Comparison of ENCODE assay signal across 15 cellular contexts in the genomic region with DNA sequence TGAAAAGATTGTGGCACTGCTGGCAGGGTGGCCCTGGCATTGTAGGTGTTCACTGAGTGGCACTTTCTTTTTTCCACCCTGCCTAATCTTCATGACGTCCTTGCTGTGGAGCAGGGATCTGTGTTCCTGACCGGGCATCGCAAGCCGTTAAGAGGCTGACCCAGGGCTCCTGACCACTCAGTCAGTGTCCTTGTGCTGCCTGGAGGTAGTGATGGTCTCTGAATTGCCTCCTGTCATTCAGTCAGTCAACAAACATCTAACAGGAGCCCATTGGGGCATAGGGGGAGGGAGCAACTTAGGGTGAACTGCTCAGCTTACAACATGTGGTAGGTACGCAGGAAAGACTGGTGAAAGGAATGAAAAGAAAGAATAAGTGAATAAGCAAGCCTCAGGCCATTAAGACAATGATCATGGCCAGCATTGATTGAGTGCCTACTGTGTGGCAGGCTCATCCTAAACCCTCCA.
DNase-seq lines count a peak whose midpoint lies in the region; ATAC-seq and TF ChIP-seq lines count a peak whose summit lies in the region.
"Had no signal": no experiment of that assay in that cellular context is flagged by ENCODE, and none has a peak within 500 bp of the region (broad histone marks: within the 10 kb centered on the region; RNA-seq: fewer than 3 reads in every experiment).

No MANE protein-coding gene starts in this region.

- peaks cover 83% of the 10 kb centered on the region for H3K4me1 Mint-ChIP-seq in activated CD8-positive, alpha-beta T cell treated with anti-CD3 and anti-CD28 coated beads, Interleukin-2, amount 10 ng/mL, durations not matched to agents 7 days and 5 days (ENCODE audit: low read depth)
- H3K4me1 Mint-ChIP-seq in activated CD8-positive, alpha-beta T cell treated with anti-CD3 and anti-CD28 coated beads for 36 hours (ENCODE audit: low read depth) = peaks cover 41% of the 10 kb centered on the region
- peaks cover 77 to 79% of the 10 kb centered on the region in 2 donors for H3K4me1 Mint-ChIP-seq in natural killer cell treated with Interleukin-12 subunit alpha and Interleukin-12 subunit beta and Interleukin-15 and Interleukin-18, amount 100 ng/mL, for 72 hours (ENCODE audit: low read depth in 2 of 2)
- peaks cover 34 to 44% of the 10 kb centered on the region in 2 donors for H3K4me1 Mint-ChIP-seq in natural killer cell
- H3K4me1 Mint-ChIP-seq in activated T-helper 2 cell treated with anti-CD3 and anti-CD28 coated beads, Interferon-gamma antibody, Interleukin-2, Interleukin-4, amounts not matched to agents 10 μg/mL and 5 μg/mL and 100 μg/mL, durations not matched to agents 14 hours and 24 hours and 36 hours (ENCODE audit: low read depth) = peaks cover 65% of the 10 kb centered on the region

- no peaks in the 10 kb centered on the region for H3K36me3 ChIP-seq in transverse colon
- H3K36me3 ChIP-seq: BE2C had no signal

- H3K27me3 Mint-ChIP-seq in activated CD8-positive, alpha-beta T cell treated with anti-CD3 and anti-CD28 coated beads, Interleukin-2, amount 10 ng/mL, durations not matched to agents 7 days and 5 days (ENCODE audit: low read depth) = no peaks in the 10 kb centered on the region
- peaks cover 8% of the 10 kb centered on the region for H3K27me3 Mint-ChIP-seq in activated CD8-positive, alpha-beta T cell treated with anti-CD3 and anti-CD28 coated beads for 36 hours
- H3K27me3 Mint-ChIP-seq in natural killer cell treated with Interleukin-12 subunit alpha and Interleukin-12 subunit beta and Interleukin-15 and Interleukin-18, amount 100 ng/mL, for 72 hours = peaks cover 7 to 11% of the 10 kb centered on the region in 2 donors
- peaks cover 14 to 45% of the 10 kb centered on the region in 2 donors for H3K27me3 Mint-ChIP-seq in natural killer cell (ENCODE audit: low read depth in 2 of 2)
- no peaks in the 10 kb centered on the region for H3K27me3 Mint-ChIP-seq in activated T-helper 2 cell treated with anti-CD3 and anti-CD28 coated beads, Interferon-gamma antibody, Interleukin-2, Interleukin-4, amounts not matched to agents 10 μg/mL and 5 μg/mL and 100 μg/mL, durations not matched to agents 14 hours and 24 hours and 36 hours (ENCODE audit: low read depth)

- WGBS in transverse colon (ENCODE audit: low coverage in 1 of 2), 2 donors = 81 to 82% methylated on average over 4 to 5 of the region's 5 CpGs

- TF ChIP-seq CTCF in activated CD8-positive, alpha-beta T cell treated with anti-CD3 and anti-CD28 coated beads for 36 hours (IDR thresholded peaks at IDR 0.05) = no peak
- TF ChIP-seq CTCF in natural killer cell (IDR thresholded peaks at IDR 0.05) (no peak), transverse colon (IDR thresholded peaks at IDR 0.05) (no peak)

- H3K4me3 ChIP-seq in skin epidermis (no peak overlapping the region), transverse colon (no peak overlapping the region)
- H3K4me3 ChIP-seq: A549 had no signal

- DNase-seq in activated CD8-positive, alpha-beta T cell treated with anti-CD3 and anti-CD28 coated beads, Interleukin-2, amount 10 ng/mL, durations not matched to agents 7 days and 5 days = no peak
- no peak for DNase-seq in activated CD8-positive, alpha-beta T cell treated with anti-CD3 and anti-CD28 coated beads for 36 hours
- no peak for DNase-seq in natural killer cell treated with Interleukin-12 subunit alpha and Interleukin-12 subunit beta and Interleukin-15 and Interleukin-18, amount 100 ng/mL, for 72 hours (ENCODE audit: low spot score)
- DNase-seq in natural killer cell (no peak), transverse colon (no peak)
- DNase-seq in activated T-helper 2 cell treated with anti-CD3 and anti-CD28 coated beads, Interferon-gamma antibody, Interleukin-2, Interleukin-4, amounts not matched to agents 10 μg/mL and 5 μg/mL and 100 μg/mL, durations not matched to agents 14 hours and 24 hours and 36 hours (ENCODE audit: low spot score) = no peak
- DNase-seq: BE2C; CD8-positive, alpha-beta memory T cell; GDM1; GOT3; H9 had no signal

- no peaks in the 10 kb centered on the region for H3K36me3 Mint-ChIP-seq in activated CD8-positive, alpha-beta T cell treated with anti-CD3 and anti-CD28 coated beads, Interleukin-2, amount 10 ng/mL, durations not matched to agents 7 days and 5 days (ENCODE audit: low read depth)
- H3K36me3 Mint-ChIP-seq in activated CD8-positive, alpha-beta T cell treated with anti-CD3 and anti-CD28 coated beads for 36 hours (ENCODE audit: low read depth) = no peaks in the 10 kb centered on the region
- H3K36me3 Mint-ChIP-seq in natural killer cell treated with Interleukin-12 subunit alpha and Interleukin-12 subunit beta and Interleukin-15 and Interleukin-18, amount 100 ng/mL, for 72 hours = peaks cover under 1% of the 10 kb centered on the region
- H3K36me3 Mint-ChIP-seq in natural killer cell = no peaks in the 10 kb centered on the region
- H3K36me3 Mint-ChIP-seq in activated T-helper 2 cell treated with anti-CD3 and anti-CD28 coated beads, Interferon-gamma antibody, Interleukin-2, Interleukin-4, amounts not matched to agents 10 μg/mL and 5 μg/mL and 100 μg/mL, durations not matched to agents 14 hours and 24 hours and 36 hours (ENCODE audit: low read depth) = no peaks in the 10 kb centered on the region
- H3K36me3 Mint-ChIP-seq: CD8-positive, alpha-beta memory T cell had no signal

- no peak for TF ChIP-seq POLR2A in transverse colon (IDR thresholded peaks at IDR 0.05)

- H3K4me3 Mint-ChIP-seq in activated CD8-positive, alpha-beta T cell treated with anti-CD3 and anti-CD28 coated beads, Interleukin-2, amount 10 ng/mL, durations not matched to agents 7 days and 5 days = no peak overlapping the region
- H3K4me3 Mint-ChIP-seq in activated CD8-positive, alpha-beta T cell treated with anti-CD3 and anti-CD28 coated beads for 36 hours = no peak overlapping the region
- H3K4me3 Mint-ChIP-seq in natural killer cell treated with Interleukin-12 subunit alpha and Interleukin-12 subunit beta and Interleukin-15 and Interleukin-18, amount 100 ng/mL, for 72 hours = peak overlapping the region; percentile 3
- H3K4me3 Mint-ChIP-seq in natural killer cell = no peak overlapping the region
- H3K4me3 Mint-ChIP-seq in activated T-helper 2 cell treated with anti-CD3 and anti-CD28 coated beads, Interferon-gamma antibody, Interleukin-2, Interleukin-4, amounts not matched to agents 10 μg/mL and 5 μg/mL and 100 μg/mL, durations not matched to agents 14 hours and 24 hours and 36 hours (ENCODE audit: low read depth) = no peak overlapping the region
- H3K4me3 Mint-ChIP-seq: CD8-positive, alpha-beta memory T cell; H9 had no signal

- peaks cover 0 to 29% (median 14%) of the 10 kb centered on the region in 4 donors for H3K4me1 ChIP-seq in transverse colon

- no peaks in the 10 kb centered on the region for H3K9me3 Mint-ChIP-seq in activated CD8-positive, alpha-beta T cell treated with anti-CD3 and anti-CD28 coated beads, Interleukin-2, amount 10 ng/mL, durations not matched to agents 7 days and 5 days (ENCODE audit: insufficient read depth)
- no peaks in the 10 kb centered on the region for H3K9me3 Mint-ChIP-seq in activated CD8-positive, alpha-beta T cell treated with anti-CD3 and anti-CD28 coated beads for 36 hours
- no peaks in the 10 kb centered on the region for H3K9me3 Mint-ChIP-seq in natural killer cell treated with Interleukin-12 subunit alpha and Interleukin-12 subunit beta and Interleukin-15 and Interleukin-18, amount 100 ng/mL, for 72 hours
- H3K9me3 Mint-ChIP-seq in natural killer cell = no peaks in the 10 kb centered on the region
- H3K9me3 Mint-ChIP-seq in activated T-helper 2 cell treated with anti-CD3 and anti-CD28 coated beads, Interferon-gamma antibody, Interleukin-2, Interleukin-4, amounts not matched to agents 10 μg/mL and 5 μg/mL and 100 μg/mL, durations not matched to agents 14 hours and 24 hours and 36 hours = no peaks in the 10 kb centered on the region
- H3K9me3 Mint-ChIP-seq: CD8-positive, alpha-beta memory T cell; H9 had no signal

- H3K9me3 ChIP-seq in transverse colon = no peaks in the 10 kb centered on the region
- H3K9me3 ChIP-seq: A549, BE2C, Caco-2 had no signal

- peak overlapping the region; percentile 12 for H3K27ac Mint-ChIP-seq in activated CD8-positive, alpha-beta T cell treated with anti-CD3 and anti-CD28 coated beads, Interleukin-2, amount 10 ng/mL, durations not matched to agents 7 days and 5 days
- no peak overlapping the region for H3K27ac Mint-ChIP-seq in activated CD8-positive, alpha-beta T cell treated with anti-CD3 and anti-CD28 coated beads for 36 hours
- peak overlapping the region; percentile 30 to 76 for H3K27ac Mint-ChIP-seq in natural killer cell treated with Interleukin-12 subunit alpha and Interleukin-12 subunit beta and Interleukin-15 and Interleukin-18, amount 100 ng/mL, for 72 hours
- H3K27ac Mint-ChIP-seq in natural killer cell = no peak overlapping the region
- peak overlapping the region; percentile 19 for H3K27ac Mint-ChIP-seq in activated T-helper 2 cell treated with anti-CD3 and anti-CD28 coated beads, Interferon-gamma antibody, Interleukin-2, Interleukin-4, amounts not matched to agents 10 μg/mL and 5 μg/mL and 100 μg/mL, durations not matched to agents 14 hours and 24 hours and 36 hours
- H3K27ac Mint-ChIP-seq: H9 had no signal

- CTCF ChIA-PET in activated CD8-positive, alpha-beta T cell treated with anti-CD3 and anti-CD28 coated beads, Interleukin-2, amount 10 ng/mL, durations not matched to agents 7 days and 5 days (lab: Charles Lee) = no interaction called here
- CTCF ChIA-PET in activated CD8-positive, alpha-beta T cell treated with anti-CD3 and anti-CD28 coated beads for 36 hours (lab: Charles Lee) = no interaction called here

- H3K27ac ChIP-seq in skin epidermis = peak overlapping the region in 11 of 21 experiments; percentile 1 to 71 (median 45)
- no peak overlapping the region for H3K27ac ChIP-seq in transverse colon

- intact Hi-C loops in activated CD8-positive, alpha-beta T cell treated with anti-CD3 and anti-CD28 coated beads for 36 hours (cut with micrococcal nuclease) = loop anchor here (5.0 kb wide), 1 partner anchor 150 kb away; a partner anchor contains a TSS
- intact Hi-C loops in natural killer cell (cut with micrococcal nuclease) (loop anchor here (2.0 kb wide), 1 partner anchor 18 kb away; no protein-coding TSS in a partner anchor), transverse colon (cut with DNase I; ENCODE audit: low total_unique reads) (no loop called here)
- intact Hi-C loops in activated T-helper 2 cell treated with anti-CD3 and anti-CD28 coated beads, Interferon-gamma antibody, Interleukin-2, Interleukin-4, amounts not matched to agents 10 μg/mL and 5 μg/mL and 100 μg/mL, durations not matched to agents 14 hours and 24 hours and 36 hours (cut with micrococcal nuclease) = no loop called here

- POLR2A ChIA-PET in activated CD8-positive, alpha-beta T cell treated with anti-CD3 and anti-CD28 coated beads, Interleukin-2, amount 10 ng/mL, durations not matched to agents 7 days and 5 days (lab: Charles Lee) = no interaction called here
- POLR2A ChIA-PET in activated CD8-positive, alpha-beta T cell treated with anti-CD3 and anti-CD28 coated beads for 36 hours (lab: Charles Lee) = no interaction called here

- in situ Hi-C loops in transverse colon (cut with MboI; ENCODE audit: low pct_ligation_motif_present in 1 of 4, low pct_unique_long_range_greater_than_20kb in 1 of 4, low sequenced_read_pairs in 3 of 4) = loop anchor here in 1 of 4 donors (25.0 kb wide), 1 partner anchor 130 kb away; no protein-coding TSS in a partner anchor

- TF ChIP-seq EP300 in transverse colon (IDR thresholded peaks at IDR 0.05; ENCODE audit: low read depth) = no peak

- ATAC-seq in activated CD8-positive, alpha-beta T cell treated with anti-CD3 and anti-CD28 coated beads, Interleukin-2, amount 10 ng/mL, durations not matched to agents 7 days and 5 days = no peak
- ATAC-seq in activated CD8-positive, alpha-beta T cell treated with anti-CD3 and anti-CD28 coated beads for 36 hours = no peak
- no peak for ATAC-seq in natural killer cell treated with Interleukin-12 subunit alpha and Interleukin-12 subunit beta and Interleukin-15 and Interleukin-18, amount 100 ng/mL, for 72 hours
- ATAC-seq in natural killer cell (no peak), HG03175 (IDR thresholded peaks at IDR 0.05; ENCODE audit: unreplicated experiment) (no peak)
- ATAC-seq: A549 had no signal

- H3K27me3 ChIP-seq in transverse colon = no peaks in the 10 kb centered on the region
- H3K27me3 ChIP-seq: BE2C had no signal

Comparison
In these comparisons a context has a peak if more than half of its experiments do, and no peak if none do; other contexts are left out.
1. H3K27ac Mint-ChIP-seq: peak in activated CD8-positive, alpha-beta T cell treated with anti-CD3 and anti-CD28 coated beads, Interleukin-2, amount 10 ng/mL, durations not matched to agents 7 days and 5 days (single experiment), natural killer cell treated with Interleukin-12 subunit alpha and Interleukin-12 subunit beta and Interleukin-15 and Interleukin-18, amount 100 ng/mL, for 72 hours (2 of 2) and activated T-helper 2 cell treated with anti-CD3 and anti-CD28 coated beads, Interferon-gamma antibody, Interleukin-2, Interleukin-4, amounts not matched to agents 10 μg/mL and 5 μg/mL and 100 μg/mL, durations not matched to agents 14 hours and 24 hours and 36 hours (single experiment); none in activated CD8-positive, alpha-beta T cell treated with anti-CD3 and anti-CD28 coated beads for 36 hours (single experiment) and natural killer cell (0 of 2).
2. H3K27ac ChIP-seq: peak in skin epidermis (11 of 21); none in transverse colon (0 of 4).
3. intact Hi-C loops: an anchor here in activated CD8-positive, alpha-beta T cell treated with anti-CD3 and anti-CD28 coated beads for 36 hours (5.0 kb wide) and natural killer cell (2.0 kb wide); none called in activated T-helper 2 cell treated with anti-CD3 and anti-CD28 coated beads, Interferon-gamma antibody, Interleukin-2, Interleukin-4, amounts not matched to agents 10 μg/mL and 5 μg/mL and 100 μg/mL, durations not matched to agents 14 hours and 24 hours and 36 hours and transverse colon.